18 cellular contexts compared by ENCODE assay signal in the genomic region with DNA sequence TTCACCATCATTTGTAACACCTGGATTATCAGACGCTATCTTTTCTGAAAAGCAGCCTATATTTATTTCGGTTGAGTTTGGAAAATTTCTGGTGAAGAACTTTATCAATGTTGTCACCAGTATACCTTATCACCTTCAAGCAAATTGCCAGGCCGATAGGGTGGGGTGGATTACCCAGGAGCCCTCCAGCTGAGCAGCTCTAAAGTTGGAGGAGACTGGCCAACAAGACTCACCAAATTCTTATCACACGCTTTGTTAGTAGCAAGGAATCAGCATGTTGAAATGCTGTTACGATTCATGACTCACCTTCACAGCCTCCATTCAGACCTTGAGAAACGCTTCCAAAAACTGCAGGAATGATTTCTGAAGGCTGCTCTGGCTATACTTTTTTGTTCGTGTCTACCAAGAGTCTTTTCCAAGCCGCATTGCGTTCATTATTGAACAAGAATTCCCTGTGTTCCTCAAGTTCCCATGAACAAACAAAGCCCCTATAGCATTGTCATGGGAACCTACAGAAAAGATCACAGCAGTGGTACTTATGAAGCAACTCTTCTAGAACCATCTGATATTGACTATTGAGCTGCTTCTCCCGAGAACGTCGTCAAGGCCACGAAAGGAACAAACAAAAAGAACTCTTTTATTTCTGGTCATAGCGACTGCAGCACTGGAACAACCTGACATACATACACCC.
DNase-seq lines count a peak whose midpoint lies in the region; ATAC-seq, FAIRE-seq and TF ChIP-seq lines count a peak whose summit lies in the region.
"Had no signal": no experiment of that assay in that cellular context is flagged by ENCODE, and none has a peak within 500 bp of the region (broad histone marks: within the 10 kb centered on the region; RNA-seq: fewer than 3 reads in every experiment).

No MANE protein-coding gene starts in this region.

- no peak for TF ChIP-seq CTCF in NB4 (IDR thresholded peaks at IDR 0.05; ENCODE audit: low read depth, low read length)
- no peak for TF ChIP-seq CTCF in K562 (IDR thresholded peaks at IDR 0.05 in 2 of 3, conservative IDR thresholded peaks at IDR 0.05 in 1 of 3; ENCODE audit: insufficient read depth in 2 of 3, low read depth in 1 of 3, low read length in 3 of 3)
- TF ChIP-seq CTCF in lower lobe of right lung (IDR thresholded peaks at IDR 0.05) = no peak

- H2BK15ac ChIP-seq in mesendoderm (replicated peaks; ENCODE audit: low read depth) = no peak overlapping the region

- CTCF ChIA-PET in K562 (lab: Yijun Ruan, JAX; ENCODE audit: low intra/inter-chr PET ratio) = no interaction called here

- no peak overlapping the region for H3K23ac ChIP-seq in mesendoderm (ENCODE audit: low read length)

- in situ Hi-C loops in K562 (cut with MboI) = loop anchor here (5.0 kb wide), 1 partner anchor 288 kb away; no protein-coding TSS in a partner anchor

- FAIRE-seq in K562 (lab: Jason Lieb, UNC) = peak; percentile 89
- FAIRE-seq: GM12892, H1 had no signal

- H4K5ac ChIP-seq in mesendoderm (ENCODE audit: low read length) = no peak overlapping the region

- peak; percentile 12 for DNase-seq in Daoy (ENCODE audit: low read depth)
- peak; percentile 50 for DNase-seq in NB4 (ENCODE audit: low read depth)
- peak; percentile 71 to 81 (median 78) for DNase-seq in K562 (ENCODE audit: extremely low read depth in 1 of 4, low spot score in 3 of 4)
- DNase-seq in mesendoderm = peak; percentile 70
- DNase-seq in dermis blood vessel endothelial cell = no peak
- DNase-seq in hippocampal formation (lab: John Stamatoyannopoulos, UW) = no peak
- no peak for DNase-seq in lower lobe of right lung
- DNase-seq: AML-193; CD4-positive, alpha-beta memory T cell; DMS79; GDM1; NCI-H1092 treated with DMSO at 0.1 percent for 48 hours; NCI-H187; NCI-H446; Right ventricle myocardium superior; SK-N-SH had no signal

- ATAC-seq in K562 = peak; percentile 82
- ATAC-seq in lower lobe of right lung = no peak

- no peak overlapping the region for H2BK120ac ChIP-seq in mesendoderm (ENCODE audit: low read depth, low read length)

- H3K4me2 ChIP-seq in K562 (ENCODE audit: insufficient read depth, low read length) (peak overlapping the region; percentile 39), mesendoderm (ENCODE audit: low read length) (no peak overlapping the region)
- H3K4me2 ChIP-seq: SK-N-SH had no signal

- H3K27me3 ChIP-seq in K562 (ENCODE audit: control insufficient read depth in 2 of 2, insufficient read depth in 2 of 2, low read length in 2 of 2) (no peaks in the 10 kb centered on the region), mesendoderm (ENCODE audit: insufficient read depth, low read length, poor library complexity) (no peaks in the 10 kb centered on the region), lower lobe of right lung (ENCODE audit: low read depth) (no peaks in the 10 kb centered on the region)

- no peak overlapping the region for H3K4ac ChIP-seq in mesendoderm (ENCODE audit: low read depth, low read length)

- H2BK5ac ChIP-seq in mesendoderm (ENCODE audit: low read length) = no peak overlapping the region

- WGBS in K562 (ENCODE audit: insufficient coverage, low coverage, missing lambda C conversion rate) = 6% methylated on average over 14 of the region's 14 CpGs
- no CpG with 5 or more reads among the region's 14 CpGs for WGBS in mesendoderm (ENCODE audit: extremely low coverage, insufficient coverage, low lambda C conversion rate)

- peak overlapping the region; percentile 67 for H2AFZ ChIP-seq in K562 (ENCODE audit: low read depth, low read length)

- H3K18ac ChIP-seq in mesendoderm (ENCODE audit: low read length) = no peak overlapping the region

- POLR2A ChIA-PET in K562 (lab: Yijun Ruan, JAX) = interaction anchor here (1.3 kb wide), 1 partner anchor 10 kb away, joined by 3 read pairs; no protein-coding TSS in a partner anchor

- peaks cover 0 to 13% of the 10 kb centered on the region in 2 experiments; a peak in 2 of 5 replicates for H3K4me1 ChIP-seq in K562 (replicated peaks in 1 of 2; ENCODE audit: control insufficient read depth in 2 of 2, insufficient read depth in 2 of 2, low read length in 2 of 2)
- H3K4me1 ChIP-seq in mesendoderm (ENCODE audit: control insufficient read depth, low read depth, low read length) = no peaks in the 10 kb centered on the region
- no peaks in the 10 kb centered on the region for H3K4me1 ChIP-seq in lower lobe of right lung

- no peaks in the 10 kb centered on the region for H3K79me1 ChIP-seq in mesendoderm (ENCODE audit: low read length)

- H3K9me3 ChIP-seq in K562 (replicated peaks; ENCODE audit: control insufficient read depth, insufficient read depth, low read depth, low read length) (no peaks in the 10 kb centered on the region), lower lobe of right lung (no peaks in the 10 kb centered on the region)
- H3K9me3 ChIP-seq: SK-N-SH had no signal

- no peaks in the 10 kb centered on the region for H4K20me1 ChIP-seq in K562 (replicated peaks; ENCODE audit: control insufficient read depth, insufficient read depth, low read length)

- no peak for TF ChIP-seq RAD21 in K562 (CRISPR knock-in tag; conservative IDR thresholded peaks at IDR 0.05 in 1 of 2, IDR thresholded peaks at IDR 0.05 in 1 of 2)

- H4K8ac ChIP-seq in mesendoderm (ENCODE audit: low read depth, low read length) = no peak overlapping the region

- H2AK5ac ChIP-seq in mesendoderm (ENCODE audit: low read length) = no peak overlapping the region

- peak overlapping the region; percentile 43; the same call in 2 of the 3 replicates for H3K27ac ChIP-seq in K562 (ENCODE audit: extremely low read depth, low read depth, low read length)
- H3K27ac ChIP-seq in mesendoderm (ENCODE audit: low read depth, low read length) = no peak overlapping the region
- H3K27ac ChIP-seq in lower lobe of right lung = no peak overlapping the region

- TF ChIP-seq EP300 in K562 (IDR thresholded peaks at IDR 0.05; ENCODE audit: low read length) = no peak; the same call in 1 of the 2 replicates

- H3K9me1 ChIP-seq in K562 (ENCODE audit: control insufficient read depth, insufficient read depth, low read length) = no peaks in the 10 kb centered on the region

- TF ChIP-seq POLR2A in NB4 (IDR thresholded peaks at IDR 0.05; ENCODE audit: extremely low read depth, insufficient read length) (no peak), K562 (conservative IDR thresholded peaks at IDR 0.05) (no peak)

- H3K79me2 ChIP-seq in K562 (ENCODE audit: control insufficient read depth, insufficient read depth, low read length) = no peaks in the 10 kb centered on the region
- no peaks in the 10 kb centered on the region for H3K79me2 ChIP-seq in mesendoderm (ENCODE audit: control insufficient read depth, insufficient read depth, low read length)

- BruUV-seq in K562 (replicated peaks; lab: Mats Ljungman, UMichigan) = no TSS peak

- H3K56ac ChIP-seq in mesendoderm (ENCODE audit: low read length) = no peak overlapping the region

- H3K36me3 ChIP-seq in K562 (ENCODE audit: control insufficient read depth, insufficient read depth, low read length) (no peaks in the 10 kb centered on the region), mesendoderm (ENCODE audit: control insufficient read depth, insufficient read depth, low read length) (no peaks in the 10 kb centered on the region), lower lobe of right lung (no peaks in the 10 kb centered on the region)

- H3K4me3 ChIP-seq in NB4 (ENCODE audit: low read depth, low read length) (no peak overlapping the region), K562 (no peak overlapping the region), mesendoderm (ENCODE audit: low read length) (no peak overlapping the region), lower lobe of right lung (no peak overlapping the region)

- 0 out of 4 replicates have a peak overlapping the region, but pooled peaks of 1 of the 2 experiments have one; percentile 1 for H3K9ac ChIP-seq in K562 (ENCODE audit: insufficient read depth in 1 of 2, low read depth in 2 of 2, low read length in 2 of 2)
- H3K9ac ChIP-seq in mesendoderm (ENCODE audit: low read length) = no peak overlapping the region
- H3K9ac ChIP-seq: SK-N-SH had no signal

- intact Hi-C loops in K562 (cut with micrococcal nuclease) = loop anchor here (5.0 to 10.0 kb wide), 2 partner anchors 135 to 288 kb away; no protein-coding TSS in a partner anchor
- intact Hi-C loops in lower lobe of right lung (cut with DNase I) = no loop called here

TF ChIP-seq in K562, 482 proteins besides CTCF, POLR2A, EP300 and RAD21 (continues in another document):
- TF ChIP-seq NFIC (IDR thresholded peaks at IDR 0.05) = peak; percentile 34; the same call in 1 of the 2 replicates
- no peak for TF ChIP-seq CEBPG (CRISPR knock-in tag; IDR thresholded peaks at IDR 0.05)
- peak in 1 of 2 experiments; percentile 52; a peak in 1 of 4 replicates for TF ChIP-seq CEBPG (tag; conservative IDR thresholded peaks at IDR 0.05 in 1 of 2, IDR thresholded peaks at IDR 0.05 in 1 of 2)
- TF ChIP-seq DPF2 (IDR thresholded peaks at IDR 0.05) = peak; percentile 76
- TF ChIP-seq ESRRA (IDR thresholded peaks at IDR 0.05; ENCODE audit: borderline replicate concordance, low read depth) = 0 out of 2 replicates have a peak, but pooled peaks have one; percentile 31
- no peak for TF ChIP-seq KLF16 (IDR thresholded peaks at IDR 0.05)
- peak; percentile 67; the same call in 1 of the 2 replicates for TF ChIP-seq ZKSCAN1 (IDR thresholded peaks at IDR 0.05; ENCODE audit: low read depth, low read length)
- no peak for TF ChIP-seq PYGO2 (tag; IDR thresholded peaks at IDR 0.05)
- TF ChIP-seq JUND (IDR thresholded peaks at IDR 0.05; ENCODE audit: borderline replicate concordance, low read depth, low read length) = peak; percentile 67
- TF ChIP-seq JUND (tag; IDR thresholded peaks at IDR 0.05; ENCODE audit: borderline replicate concordance, low read depth, low read length) = peak; percentile 52; the same call in 1 of the 3 replicates
- no peak for TF ChIP-seq ZBTB1 (CRISPR knock-in tag; IDR thresholded peaks at IDR 0.05; ENCODE audit: borderline replicate concordance, low read depth)
- peak; percentile 61 for TF ChIP-seq SMARCA4 (IDR thresholded peaks at IDR 0.05)
- TF ChIP-seq SMARCE1 (IDR thresholded peaks at IDR 0.05) = peak; percentile 41; the same call in 1 of the 2 replicates
- TF ChIP-seq ARID1B (IDR thresholded peaks at IDR 0.05) = peak; percentile 60
- no peak for TF ChIP-seq ZNF140 (CRISPR knock-in tag; IDR thresholded peaks at IDR 0.05)
- TF ChIP-seq ILK (tag; IDR thresholded peaks at IDR 0.05; ENCODE audit: borderline replicate concordance, low read depth) = no peak
- no peak for TF ChIP-seq HNRNPL (IDR thresholded peaks at IDR 0.05; ENCODE audit: low read depth, low read length)
- TF ChIP-seq STAT5A (IDR thresholded peaks at IDR 0.05; ENCODE audit: borderline replicate concordance, low read length) = peak; percentile 24; the same call in 1 of the 2 replicates
- TF ChIP-seq CEBPB (tag; IDR thresholded peaks at IDR 0.05) = peak; percentile 40; the same call in 1 of the 2 replicates

Comparison
In these comparisons a context has a peak if more than half of its experiments do, and no peak if none do; other contexts are left out.
1. DNase-seq: peak in Daoy (single experiment), NB4 (single experiment), K562 (4 of 4) and mesendoderm (single experiment); none in dermis blood vessel endothelial cell (single experiment), hippocampal formation (0 of 2) and lower lobe of right lung (single experiment).